Comparison of ENCODE assay signal across 23 cellular contexts in genomic region chr2:208037564-208038487, GRCh38.
"Had no signal": no experiment of that assay in that cellular context is flagged by ENCODE, and none has a peak within 500 bp of the region (broad histone marks: within the 10 kb centered on the region; RNA-seq: fewer than 3 reads in every experiment).

No MANE protein-coding gene starts in this region.

- ATAC-seq: esophagus mucosa; heart left ventricle; left lobe of liver; lower lobe of right lung; natural killer cell treated with Interleukin-12 subunit alpha and Interleukin-12 subunit beta and Interleukin-15 and Interleukin-18, amount 100 ng/mL, for 72 hours; stimulated activated naive CD8-positive, alpha-beta T cell treated with anti-CD3 and anti-CD28 coated beads, Interleukin-15, Interleukin-2, amounts not matched to agents 100 U/mL and 50 U/mL, for 24 hours; upper lobe of right lung had no signal

- FAIRE-seq: endothelial cell of umbilical vein, frontal cortex, small intestine had no signal

- H3K9ac ChIP-seq: neural progenitor cell had no signal

- H3K4me3 ChIP-seq: coronary artery, heart left ventricle, lower lobe of right lung, neural progenitor cell, ovary, right atrium auricular region, tibial artery, upper lobe of right lung, vagina had no signal

- H3K27me3 ChIP-seq: heart left ventricle, neural progenitor cell, ovary, right atrium auricular region, tibial artery, upper lobe of right lung, vagina had no signal

- H2AFZ ChIP-seq: neural progenitor cell had no signal

- H3K4me2 ChIP-seq: neural progenitor cell had no signal

- H3K27ac ChIP-seq: coronary artery, heart left ventricle, lower lobe of right lung, neural progenitor cell, ovary, right atrium auricular region, tibial artery, upper lobe of right lung, vagina had no signal

- DNase-seq: effector CD4-positive, alpha-beta T cell; endodermal cell; heart left ventricle; hippocampal formation; kidney glomerular epithelial cell; lower lobe of right lung; midbrain; nucleus accumbens; ovary; small intestine; stimulated activated CD4-positive, alpha-beta T cell treated with anti-CD3 and anti-CD28 coated beads, Interleukin-12 subunit alpha, Interleukin-12 subunit beta, amount 100 ng/mL, for 4 hours; stimulated activated naive CD8-positive, alpha-beta T cell treated with anti-CD3 and anti-CD28 coated beads, Interleukin-15, Interleukin-2, amounts not matched to agents 100 U/mL and 50 U/mL, for 24 hours; tibial artery; upper lobe of right lung had no signal

- H3K9me3 ChIP-seq: lower lobe of right lung, ovary, right atrium auricular region, tibial artery, upper lobe of right lung, vagina had no signal

- H3K4me1 ChIP-seq: heart left ventricle, lower lobe of right lung, right atrium auricular region, tibial artery, upper lobe of right lung, vagina had no signal

- H3K36me3 ChIP-seq: heart left ventricle, lower lobe of right lung, neural progenitor cell, ovary, right atrium auricular region, tibial artery, upper lobe of right lung, vagina had no signal
